ENCODE assay signal across 13 cellular contexts in the genomic region with DNA sequence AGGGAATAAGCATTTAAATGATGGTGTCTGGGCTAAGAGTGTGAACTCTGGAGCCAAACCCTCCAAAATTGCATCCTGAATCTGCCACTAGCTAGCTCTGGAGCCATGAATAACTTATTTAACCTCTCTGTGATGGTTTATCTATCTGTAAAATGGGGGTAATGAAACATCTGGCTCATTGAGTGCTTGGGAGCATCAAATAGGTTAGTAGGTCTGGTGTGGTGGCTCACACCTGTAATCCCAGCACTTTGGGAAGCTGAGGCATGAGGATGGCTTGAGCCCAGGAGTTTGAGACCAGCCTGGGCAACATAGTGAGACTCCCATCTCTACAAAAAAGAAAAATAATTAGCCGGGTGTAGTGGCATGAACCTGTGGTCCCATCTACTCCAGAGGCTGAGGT. TPM values are rescaled to one million over a fixed set of nuclear protein-coding genes. Genes with fewer than 3 reads are reported as not detected.
DNase-seq lines count a peak whose midpoint lies in the region; ATAC-seq and TF ChIP-seq lines count a peak whose summit lies in the region.
"Had no signal": no experiment of that assay in that cellular context is flagged by ENCODE, and none has a peak within 500 bp of the region (broad histone marks: within the 10 kb centered on the region; RNA-seq: fewer than 3 reads in every experiment).

No MANE protein-coding gene starts in this region.

- H3K4me3 ChIP-seq in MM.1S (ENCODE audit: low read length) (no peak overlapping the region), muscle layer of colon (ENCODE audit: low read depth in 1 of 2, low read length in 2 of 2) (no peak overlapping the region), stomach smooth muscle (ENCODE audit: low read length in 2 of 2) (peak overlapping the region in 1 of 2 donors; percentile 7)
- H3K4me3 ChIP-seq: SK-N-MC had no signal

- H3K4me3 Mint-ChIP-seq in brain: no peak overlapping the region
- no peak overlapping the region for H3K4me3 Mint-ChIP-seq in activated naive CD8-positive, alpha-beta T cell treated with anti-CD3 and anti-CD28 coated beads, Interleukin-2, amount 50 U/mL, for 24 hours
- H3K4me3 Mint-ChIP-seq: activated B cell treated with CpG ODN at 0.5 μM for 24 hours; CD14-positive monocyte; naive thymus-derived CD4-positive, alpha-beta T cell had no signal

- H3K9me2 ChIP-seq in MM.1S (replicated peaks; ENCODE audit: insufficient read depth, low read length): no peaks in the 10 kb centered on the region

- in situ Hi-C loops in GM13976 (cut with MboI; ENCODE audit: low sequenced_read_pairs, unreplicated experiment): no loop called here

- no peak for TF ChIP-seq CTCF in MM.1S (IDR thresholded peaks at IDR 0.05; ENCODE audit: low read length)
- TF ChIP-seq CTCF in brain (conservative IDR thresholded peaks at IDR 0.05): no peak
- no peak for TF ChIP-seq CTCF in GM13976 (IDR thresholded peaks at IDR 0.05; ENCODE audit: borderline replicate concordance, control extremely low read depth, extremely low read depth, insufficient read depth, missing control alignments)

- ATAC-seq in HG03095 (IDR thresholded peaks at IDR 0.05; ENCODE audit: unreplicated experiment): no peak
- no peak for ATAC-seq in activated naive CD8-positive, alpha-beta T cell treated with anti-CD3 and anti-CD28 coated beads, Interleukin-2, amount 50 U/mL, for 24 hours

- no peak overlapping the region for H2AFZ ChIP-seq in MM.1S (ENCODE audit: low read length)

- H3K36me3 Mint-ChIP-seq in brain: peaks cover 50% of the 10 kb centered on the region
- H3K36me3 Mint-ChIP-seq in activated naive CD8-positive, alpha-beta T cell treated with anti-CD3 and anti-CD28 coated beads, Interleukin-2, amount 50 U/mL, for 24 hours (ENCODE audit: low read depth): peaks cover 3% of the 10 kb centered on the region

- peaks cover 32% of the 10 kb centered on the region for H3F3A ChIP-seq in MM.1S (ENCODE audit: insufficient read depth, low read length)

- H3K27ac ChIP-seq in MM.1S (ENCODE audit: low read length): peak overlapping the region; percentile 93
- peak overlapping the region; percentile 10 for H3K27ac ChIP-seq in muscle layer of colon (ENCODE audit: low read depth, low read length)
- H3K27ac ChIP-seq in stomach smooth muscle (ENCODE audit: low read length): peak overlapping the region; percentile 19

- H4K20me1 ChIP-seq in MM.1S (ENCODE audit: insufficient read depth, low read length): no peaks in the 10 kb centered on the region

- peaks cover 52% of the 10 kb centered on the region for H3K4me1 Mint-ChIP-seq in brain
- peaks cover 15% of the 10 kb centered on the region for H3K4me1 Mint-ChIP-seq in activated naive CD8-positive, alpha-beta T cell treated with anti-CD3 and anti-CD28 coated beads, Interleukin-2, amount 50 U/mL, for 24 hours
- H3K4me1 Mint-ChIP-seq: activated B cell treated with CpG ODN at 0.5 μM for 24 hours had no signal

- peak overlapping the region; percentile 63; the same call in 1 of the 2 replicates for H3K9ac ChIP-seq in MM.1S (ENCODE audit: low read length)
- no peak overlapping the region for H3K9ac ChIP-seq in muscle layer of colon (ENCODE audit: low read length)
- H3K9ac ChIP-seq in stomach smooth muscle (ENCODE audit: low read length in 2 of 2): no peak overlapping the region

- H3K9me3 Mint-ChIP-seq in brain: peaks cover 0 to 10% (median 4%) of the 10 kb centered on the region in 5 experiments
- no peaks in the 10 kb centered on the region for H3K9me3 Mint-ChIP-seq in activated naive CD8-positive, alpha-beta T cell treated with anti-CD3 and anti-CD28 coated beads, Interleukin-2, amount 50 U/mL, for 24 hours
- H3K9me3 Mint-ChIP-seq: activated B cell treated with CpG ODN at 0.5 μM for 24 hours, CD14-positive monocyte had no signal

- peak overlapping the region; percentile 30; the same call in 1 of the 2 replicates for H3K4me2 ChIP-seq in MM.1S (ENCODE audit: low read depth, low read length)

- H3K27me3 ChIP-seq in MM.1S (replicated peaks; ENCODE audit: insufficient read depth, low read length) (no peaks in the 10 kb centered on the region), muscle layer of colon (ENCODE audit: control insufficient read depth in 1 of 2, insufficient read depth in 2 of 2, low read length in 2 of 2) (no peaks in the 10 kb centered on the region), stomach smooth muscle (ENCODE audit: control insufficient read depth in 1 of 2, insufficient read depth in 2 of 2, low read length in 2 of 2) (no peaks in the 10 kb centered on the region)

- H3K27ac Mint-ChIP-seq in brain: peak overlapping the region in 3 of 5 experiments; percentile 38 to 95 (median 88)
- H3K27ac Mint-ChIP-seq in activated naive CD8-positive, alpha-beta T cell treated with anti-CD3 and anti-CD28 coated beads, Interleukin-2, amount 50 U/mL, for 24 hours: no peak overlapping the region
- H3K27ac Mint-ChIP-seq: activated B cell treated with CpG ODN at 0.5 μM for 24 hours; naive thymus-derived CD4-positive, alpha-beta T cell had no signal

- H3K79me2 ChIP-seq in MM.1S (ENCODE audit: low read length): peaks cover 65% of the 10 kb centered on the region

- DNase-seq in MM.1S: no peak
- no peak for DNase-seq in activated naive CD8-positive, alpha-beta T cell treated with anti-CD3 and anti-CD28 coated beads, Interleukin-2, amount 50 U/mL, for 24 hours
- DNase-seq in GM13976 (ENCODE audit: low spot score): no peak
- DNase-seq: activated B cell treated with CpG ODN at 0.5 μM for 24 hours; naive thymus-derived CD4-positive, alpha-beta T cell; NCI-H1436; NCI-H510A had no signal

- H3K36me3 ChIP-seq in MM.1S (replicated peaks; ENCODE audit: insufficient read depth, low read length) (no peaks in the 10 kb centered on the region), muscle layer of colon (ENCODE audit: insufficient read depth, low read length) (no peaks in the 10 kb centered on the region), stomach smooth muscle (ENCODE audit: control insufficient read depth in 2 of 2, insufficient read depth in 2 of 2, low read length in 2 of 2) (no peaks in the 10 kb centered on the region)

- no peaks in the 10 kb centered on the region for H3K27me3 Mint-ChIP-seq in brain
- no peaks in the 10 kb centered on the region for H3K27me3 Mint-ChIP-seq in activated naive CD8-positive, alpha-beta T cell treated with anti-CD3 and anti-CD28 coated beads, Interleukin-2, amount 50 U/mL, for 24 hours
- H3K27me3 Mint-ChIP-seq: activated B cell treated with CpG ODN at 0.5 μM for 24 hours; naive thymus-derived CD4-positive, alpha-beta T cell had no signal

- no peaks in the 10 kb centered on the region for H3K9me3 ChIP-seq in MM.1S (replicated peaks; ENCODE audit: insufficient read depth, low read length)
- H3K9me3 ChIP-seq in muscle layer of colon (ENCODE audit: low read length): no peaks in the 10 kb centered on the region
- H3K9me3 ChIP-seq in stomach smooth muscle (ENCODE audit: control insufficient read depth in 2 of 2, low read length in 2 of 2): no peaks in the 10 kb centered on the region

- H3K4me1 ChIP-seq in MM.1S (ENCODE audit: low read length) (peaks cover 35% of the 10 kb centered on the region), muscle layer of colon (ENCODE audit: insufficient read depth, low read length) (peaks cover 52% of the 10 kb centered on the region), stomach smooth muscle (ENCODE audit: control insufficient read depth, insufficient read depth, low read length) (peaks cover 16% of the 10 kb centered on the region)

RNA-seq across cellular contexts. Expression of gene KIF1B, which starts 42.8 kb away (rescaled TPM):
- 87.7 TPM for polyA plus RNA-seq in brain (ENCODE audit: insufficient read depth, low read depth, low replicate concordance)

Comparison
In these comparisons a context has a peak if more than half of its experiments do, and no peak if none do; other contexts are left out.
1. H3K27ac ChIP-seq: peak in every context shown above with its lines; median percentile 93 in MM.1S; 19 in stomach smooth muscle; 10 in muscle layer of colon.